ENCODE assay signal across 14 cellular contexts in genomic region chr4:87080462-87080861, GRCh38.
A peak's percentile ranks its signal among the peaks of the same experiment; 100 is the strongest.
DNase-seq lines count a peak whose midpoint lies in the region; ATAC-seq and TF ChIP-seq lines count a peak whose summit lies in the region.
"Had no signal": no experiment of that assay in that cellular context is flagged by ENCODE, and none has a peak within 500 bp of the region (broad histone marks: within the 10 kb centered on the region; RNA-seq: fewer than 3 reads in every experiment).

No MANE protein-coding gene starts in this region.

- TF ChIP-seq CTCF in Loucy (conservative IDR thresholded peaks at IDR 0.05; ENCODE audit: low read length) = no peak
- TF ChIP-seq CTCF in chondrocyte (IDR thresholded peaks at IDR 0.05) = no peak
- TF ChIP-seq CTCF in osteocyte (IDR thresholded peaks at IDR 0.05) = no peak
- TF ChIP-seq CTCF in thyroid gland (IDR thresholded peaks at IDR 0.05) = no peak
- TF ChIP-seq CTCF in upper lobe of left lung (IDR thresholded peaks at IDR 0.05) = no peak

- no peaks in the 10 kb centered on the region for H3K27me3 ChIP-seq in Loucy (ENCODE audit: insufficient read depth, low read length, poor library complexity, severe bottlenecking)
- no peaks in the 10 kb centered on the region for H3K27me3 ChIP-seq in thyroid gland
- no peaks in the 10 kb centered on the region for H3K27me3 ChIP-seq in upper lobe of left lung

- no peaks in the 10 kb centered on the region for H3K9me3 ChIP-seq in Loucy (ENCODE audit: insufficient read depth, low read depth, low read length)
- no peaks in the 10 kb centered on the region for H3K9me3 ChIP-seq in thyroid gland
- H3K9me3 ChIP-seq in upper lobe of left lung = no peaks in the 10 kb centered on the region

- H4K20me1 ChIP-seq in Loucy (ENCODE audit: insufficient read depth, low read length, poor library complexity, severe bottlenecking) = peaks cover 86% of the 10 kb centered on the region

- H3K27ac Mint-ChIP-seq in chondrocyte (ENCODE audit: unreplicated experiment) (peak overlapping the region; percentile 81), osteocyte (ENCODE audit: unreplicated experiment) (peak overlapping the region; percentile 75)
- H3K27ac Mint-ChIP-seq: activated CD4-positive, alpha-beta T cell treated with anti-CD3 and anti-CD28 coated beads, Interleukin-2, amount 10 ng/mL, durations not matched to agents 7 days and 5 days; dendritic cell treated with granulocyte-macrophage colony-stimulating factor and Interleukin-4, amounts not matched to agents 40 ng/mL and 50 ng/mL, for 4 days had no signal

- H3K4me3 Mint-ChIP-seq in chondrocyte (ENCODE audit: unreplicated experiment) = no peak overlapping the region
- no peak overlapping the region for H3K4me3 Mint-ChIP-seq in osteocyte (ENCODE audit: unreplicated experiment)
- H3K4me3 Mint-ChIP-seq: activated CD4-positive, alpha-beta T cell treated with anti-CD3 and anti-CD28 coated beads, Interleukin-2, amount 10 ng/mL, durations not matched to agents 7 days and 5 days; dendritic cell treated with granulocyte-macrophage colony-stimulating factor and Interleukin-4, amounts not matched to agents 40 ng/mL and 50 ng/mL, for 4 days had no signal

- peak overlapping the region; percentile 5 for H3K4me3 ChIP-seq in Loucy (ENCODE audit: low read length, poor library complexity, severe bottlenecking)
- no peak overlapping the region for H3K4me3 ChIP-seq in thyroid gland (replicated peaks in 1 of 3)
- H3K4me3 ChIP-seq in upper lobe of left lung = no peak overlapping the region

- H3K4me1 Mint-ChIP-seq in chondrocyte (ENCODE audit: low read depth) = peaks cover 70% of the 10 kb centered on the region
- peaks cover 43% of the 10 kb centered on the region for H3K4me1 Mint-ChIP-seq in osteocyte (ENCODE audit: unreplicated experiment)

- H3K27me3 Mint-ChIP-seq in chondrocyte (ENCODE audit: low read depth) = no peaks in the 10 kb centered on the region
- H3K27me3 Mint-ChIP-seq in osteocyte (ENCODE audit: unreplicated experiment) = no peaks in the 10 kb centered on the region
- H3K27me3 Mint-ChIP-seq: activated CD4-positive, alpha-beta T cell treated with anti-CD3 and anti-CD28 coated beads, Interleukin-2, amount 10 ng/mL, durations not matched to agents 7 days and 5 days; dendritic cell treated with granulocyte-macrophage colony-stimulating factor and Interleukin-4, amounts not matched to agents 40 ng/mL and 50 ng/mL, for 4 days; naive thymus-derived CD4-positive, alpha-beta T cell had no signal

- 85 to 89% methylated on average over 3 of the region's 3 CpGs for WGBS in thyroid gland, 2 donors
- 72 to 83% methylated on average over 3 of the region's 3 CpGs for WGBS in upper lobe of left lung, 2 donors

- TF ChIP-seq EP300 in upper lobe of left lung (IDR thresholded peaks at IDR 0.05) = no peak

- H3K27ac ChIP-seq in thyroid gland (peak overlapping the region; percentile 64 to 74 (median 72)), upper lobe of left lung (peak overlapping the region in 2 of 4 donors; percentile 63 to 70)
- H3K27ac ChIP-seq: RWPE1 had no signal

- intact Hi-C loops in thyroid gland (cut with DNase I) = no loop called here

- H3K36me3 ChIP-seq in Loucy (ENCODE audit: insufficient read depth, low read length) (peaks cover 13% of the 10 kb centered on the region; the same call in 1 of the 2 replicates), thyroid gland (no peaks in the 10 kb centered on the region), upper lobe of left lung (peaks cover 0 to 11% (median 0%) of the 10 kb centered on the region in 4 donors)

- H3K36me3 Mint-ChIP-seq in chondrocyte (ENCODE audit: low read depth) = peaks cover 4% of the 10 kb centered on the region
- peaks cover 7% of the 10 kb centered on the region for H3K36me3 Mint-ChIP-seq in osteocyte (ENCODE audit: unreplicated experiment)

- H2AFZ ChIP-seq in Loucy (ENCODE audit: low read length) = no peak overlapping the region

- H3K4me1 ChIP-seq in Loucy (ENCODE audit: insufficient read depth, low read length, poor library complexity, severe bottlenecking) (peaks cover 35% of the 10 kb centered on the region), thyroid gland (peaks cover 76 to 82% of the 10 kb centered on the region in 2 donors), upper lobe of left lung (peaks cover 41 to 66% (median 51%) of the 10 kb centered on the region in 4 donors)

- no peaks in the 10 kb centered on the region for H3F3A ChIP-seq in Loucy (ENCODE audit: low read depth)

- H3K9me2 ChIP-seq in Loucy (replicated peaks; ENCODE audit: low read depth, low read length) = no peaks in the 10 kb centered on the region

- peak overlapping the region; percentile 54 for H3K4me2 ChIP-seq in Loucy (ENCODE audit: low read depth, low read length, poor library complexity, severe bottlenecking)

- peaks cover 92% of the 10 kb centered on the region for H3K79me2 ChIP-seq in Loucy (ENCODE audit: insufficient read depth, low read length)

- TF ChIP-seq POLR2A in thyroid gland (IDR thresholded peaks at IDR 0.05) = no peak
- TF ChIP-seq POLR2A in upper lobe of left lung (IDR thresholded peaks at IDR 0.05) = no peak

- DNase-seq in chondrocyte (ENCODE audit: low spot score) (no peak), osteocyte (ENCODE audit: extremely low spot score, unreplicated experiment) (no peak), thyroid gland (no peak), AG08395 (ENCODE audit: low spot score) (no peak), upper lobe of left lung (no peak)
- DNase-seq: activated CD4-positive, alpha-beta T cell treated with anti-CD3 and anti-CD28 coated beads, Interleukin-2, amount 10 ng/mL, durations not matched to agents 7 days and 5 days; activated naive CD4-positive, alpha-beta T cell treated with Interleukin-2 at 50 U/mL for 16 hours; naive thymus-derived CD4-positive, alpha-beta T cell; NCI-H2081 treated with DMSO at 0.1 percent for 48 hours; posterior cingulate gyrus had no signal

- ATAC-seq in HG02885 (IDR thresholded peaks at IDR 0.05; ENCODE audit: poor library complexity, unreplicated experiment) (no peak), upper lobe of left lung (ENCODE audit: low FRiP score in 2 of 2) (no peak)
- ATAC-seq: naive thymus-derived CD4-positive, alpha-beta T cell had no signal

- H3K9ac ChIP-seq in Loucy (ENCODE audit: low read depth, low read length, poor library complexity, severe bottlenecking) = no peak overlapping the region

- H3K9me3 Mint-ChIP-seq in chondrocyte (ENCODE audit: low read depth) = no peaks in the 10 kb centered on the region
- H3K9me3 Mint-ChIP-seq in osteocyte (ENCODE audit: unreplicated experiment) = no peaks in the 10 kb centered on the region
- H3K9me3 Mint-ChIP-seq: dendritic cell treated with granulocyte-macrophage colony-stimulating factor and Interleukin-4, amounts not matched to agents 40 ng/mL and 50 ng/mL, for 4 days had no signal
